Comparison of ENCODE assay signal across 11 cellular contexts in genomic region chr1:64915381-64916274, GRCh38. TPM values are rescaled to one million over a fixed set of nuclear protein-coding genes. Genes with fewer than 3 reads are reported as not detected.
A peak's percentile ranks its signal among the peaks of the same experiment; 100 is the strongest.
DNase-seq lines count a peak whose midpoint lies in the region; ATAC-seq, FAIRE-seq and TF ChIP-seq lines count a peak whose summit lies in the region.
"Had no signal": no experiment of that assay in that cellular context is flagged by ENCODE, and none has a peak within 500 bp of the region (broad histone marks: within the 10 kb centered on the region; RNA-seq: fewer than 3 reads in every experiment).

No MANE protein-coding gene starts in this region.

- no peak overlapping the region for H3K27ac Mint-ChIP-seq in CD8-positive, alpha-beta T cell
- H3K27ac Mint-ChIP-seq in naive thymus-derived CD8-positive, alpha-beta T cell, result peak overlapping the region in 3 of 10 donors; percentile 30 to 76 (median 57)

- BruUV-seq in PC-9 (replicated peaks; lab: Mats Ljungman, UMichigan) (no TSS peak), endothelial cell of umbilical vein (replicated peaks; lab: Mats Ljungman, UMichigan) (no TSS peak)

- no peak for DNase-seq in CD8-positive, alpha-beta T cell
- peak; percentile 49 to 93 for DNase-seq in PC-9
- peak; percentile 77 for DNase-seq in endothelial cell of umbilical vein (ENCODE audit: low read depth, low spot score)
- no peak for DNase-seq in naive thymus-derived CD8-positive, alpha-beta T cell
- DNase-seq in activated CD8-positive, alpha-beta memory T cell treated with anti-CD3 and anti-CD28 coated beads, Interleukin-2, amount 50 U/mL, for 48 hours, result no peak
- no peak for DNase-seq in H7
- no peak for DNase-seq in NCI-H1105 (lab: John Stamatoyannopoulos, UW)
- no peak for DNase-seq in cardiac septum (ENCODE audit: low spot score)
- DNase-seq: activated CD4-positive, alpha-beta T cell treated with anti-CD3 and anti-CD28 coated beads for 4 hours; posterior cingulate gyrus had no signal

- no peaks in the 10 kb centered on the region for H3K9me3 ChIP-seq in CD8-positive, alpha-beta T cell (ENCODE audit: low read length)
- H3K9me3 ChIP-seq in PC-9 (ENCODE audit: insufficient read depth, low read depth), result no peaks in the 10 kb centered on the region
- no peaks in the 10 kb centered on the region for H3K9me3 ChIP-seq in endothelial cell of umbilical vein (replicated peaks; ENCODE audit: control insufficient read depth, insufficient read depth, low read length)
- H3K9me3 ChIP-seq: thoracic aorta had no signal

- peaks cover 16% of the 10 kb centered on the region for H3F3A ChIP-seq in PC-9 (ENCODE audit: insufficient read depth, low read depth)

- dilution Hi-C loops in endothelial cell of umbilical vein (cut with MboI; ENCODE audit: extremely low pct_ligation_motif_present, low sequenced_read_pairs), result no loop called here

- POLR2A ChIA-PET in CD8-positive, alpha-beta T cell (lab: Charles Lee), result interaction anchor here (0.9 to 1.6 kb wide), 3 partner anchors 13 to 38 kb away, joined by 3 to 4 read pairs (median 3); no protein-coding TSS in a partner anchor
- POLR2A ChIA-PET in PC-9 (lab: Charles Lee; ENCODE audit: unreplicated experiment) (interaction anchor here (0.7 to 1.0 kb wide), 2 partner anchors 12 to 158 kb away, joined by 3 to 4 read pairs; no protein-coding TSS in a partner anchor), endothelial cell of umbilical vein (lab: Charles Lee) (no interaction called here)
- POLR2A ChIA-PET in naive thymus-derived CD8-positive, alpha-beta T cell (lab: Charles Lee), result no interaction called here

- intact Hi-C loops in CD8-positive, alpha-beta T cell (cut with DNase I, micrococcal nuclease), result loop anchor here (2.0 to 5.0 kb wide), 2 partner anchors 17 to 1593 kb away; partner anchors contain the start of gene FOXD3 (in 1 of the 2)
- intact Hi-C loops in PC-9 (cut with micrococcal nuclease; ENCODE audit: unreplicated experiment), result loop anchor here (2.0 kb wide), 1 partner anchor 51 kb away; the partner anchor contains the start of gene JAK1
- intact Hi-C loops in endothelial cell of umbilical vein (cut with micrococcal nuclease), result loop anchor here (2.0 kb wide), 1 partner anchor 87 kb away; no protein-coding TSS in a partner anchor
- intact Hi-C loops in cardiac septum (cut with DNase I), result loop anchor here (2.0 kb wide), 1 partner anchor 17 kb away; no protein-coding TSS in a partner anchor

- FAIRE-seq in endothelial cell of umbilical vein (lab: Jason Lieb, UNC), result peak; percentile 78

- H3K4me1 Mint-ChIP-seq in CD8-positive, alpha-beta T cell (ENCODE audit: low read depth), result peaks cover 96% of the 10 kb centered on the region
- peaks cover 45 to 97% (median 93%) of the 10 kb centered on the region in 4 donors for H3K4me1 Mint-ChIP-seq in naive thymus-derived CD8-positive, alpha-beta T cell

- no peaks in the 10 kb centered on the region for H3K36me3 ChIP-seq in CD8-positive, alpha-beta T cell (ENCODE audit: insufficient read depth, low read length)
- H3K36me3 ChIP-seq in PC-9 (ENCODE audit: low read depth) (no peaks in the 10 kb centered on the region), endothelial cell of umbilical vein (ENCODE audit: control insufficient read depth in 2 of 2, extremely low read depth in 1 of 2, insufficient read depth in 2 of 2, low read length in 2 of 2) (no peaks in the 10 kb centered on the region), H7 (replicated peaks; ENCODE audit: control insufficient read depth, insufficient read depth, low read length) (no peaks in the 10 kb centered on the region)
- H3K36me3 ChIP-seq: thoracic aorta had no signal

- no peaks in the 10 kb centered on the region for H4K20me1 ChIP-seq in PC-9 (ENCODE audit: insufficient read depth)
- peaks cover 3% of the 10 kb centered on the region for H4K20me1 ChIP-seq in endothelial cell of umbilical vein (replicated peaks; ENCODE audit: control insufficient read depth, extremely low read depth, insufficient read depth, low read length)

- no peaks in the 10 kb centered on the region for H3K9me1 ChIP-seq in endothelial cell of umbilical vein (replicated peaks; ENCODE audit: control insufficient read depth, extremely low read depth, insufficient read depth, low read length)

- TF ChIP-seq CTCF in CD8-positive, alpha-beta T cell (IDR thresholded peaks at IDR 0.05), result no peak
- no peak for TF ChIP-seq CTCF in PC-9 (conservative IDR thresholded peaks at IDR 0.05)
- no peak for TF ChIP-seq CTCF in endothelial cell of umbilical vein (IDR thresholded peaks at IDR 0.05; ENCODE audit: extremely low read depth in 1 of 2, insufficient read depth in 1 of 2, low read depth in 1 of 2, low read length in 2 of 2)

- no peak overlapping the region for H3K4me3 ChIP-seq in CD8-positive, alpha-beta T cell (ENCODE audit: low read depth, low read length)
- H3K4me3 ChIP-seq in PC-9 (no peak overlapping the region), endothelial cell of umbilical vein (replicated peaks in 1 of 3; ENCODE audit: insufficient read depth in 1 of 3, low read depth in 1 of 3, low read length in 3 of 3) (no peak overlapping the region), H7 (ENCODE audit: insufficient read depth, low read depth, low read length) (no peak overlapping the region)
- H3K4me3 ChIP-seq: thoracic aorta had no signal

- peaks cover 5% of the 10 kb centered on the region for H3K36me3 Mint-ChIP-seq in CD8-positive, alpha-beta T cell
- peaks cover 0 to 3% (median 3%) of the 10 kb centered on the region in 3 donors for H3K36me3 Mint-ChIP-seq in naive thymus-derived CD8-positive, alpha-beta T cell

- peak overlapping the region; percentile 48 for H3K4me2 ChIP-seq in PC-9
- H3K4me2 ChIP-seq in endothelial cell of umbilical vein (ENCODE audit: insufficient read depth, low read length), result peak overlapping the region; percentile 8

- H3K79me2 ChIP-seq in PC-9 (ENCODE audit: low read depth), result peaks cover 74% of the 10 kb centered on the region
- H3K79me2 ChIP-seq in endothelial cell of umbilical vein (ENCODE audit: control insufficient read depth, insufficient read depth, low read length), result peaks cover 86% of the 10 kb centered on the region

- peaks cover 80% of the 10 kb centered on the region for H3K4me1 ChIP-seq in CD8-positive, alpha-beta T cell (ENCODE audit: insufficient read depth, low read length)
- H3K4me1 ChIP-seq in PC-9 (replicated peaks; ENCODE audit: insufficient read depth), result peaks cover 50% of the 10 kb centered on the region
- H3K4me1 ChIP-seq in endothelial cell of umbilical vein (ENCODE audit: control insufficient read depth, extremely low read depth, insufficient read depth, low read length), result peaks cover 37% of the 10 kb centered on the region

- no peaks in the 10 kb centered on the region for H3K27me3 ChIP-seq in CD8-positive, alpha-beta T cell (ENCODE audit: insufficient read depth, low read length)
- H3K27me3 ChIP-seq in PC-9 (ENCODE audit: insufficient read depth, low read depth), result no peaks in the 10 kb centered on the region
- H3K27me3 ChIP-seq in endothelial cell of umbilical vein (ENCODE audit: control insufficient read depth in 2 of 2, insufficient read depth in 2 of 2, low read length in 2 of 2), result no peaks in the 10 kb centered on the region
- no peaks in the 10 kb centered on the region for H3K27me3 ChIP-seq in H7 (ENCODE audit: control insufficient read depth, insufficient read depth, low read length)

- CTCF ChIA-PET in CD8-positive, alpha-beta T cell (lab: Charles Lee), result interaction anchor here (1.1 to 1.5 kb wide), 2 partner anchors 38 to 160 kb away, joined by 3 read pairs; no protein-coding TSS in a partner anchor
- CTCF ChIA-PET in PC-9 (lab: Charles Lee) (interaction anchor here (0.6 to 0.8 kb wide), 2 partner anchors 105 kb away, joined by 3 read pairs; no protein-coding TSS in a partner anchor), endothelial cell of umbilical vein (lab: Charles Lee) (interaction anchor here (1.5 to 2.4 kb wide), 3 partner anchors 11 to 23 kb away, joined by 3 to 6 read pairs (median 4); no protein-coding TSS in a partner anchor)

- H3K27me3 Mint-ChIP-seq in CD8-positive, alpha-beta T cell (ENCODE audit: low read depth), result no peaks in the 10 kb centered on the region
- no peaks in the 10 kb centered on the region for H3K27me3 Mint-ChIP-seq in naive thymus-derived CD8-positive, alpha-beta T cell

- TF ChIP-seq POLR2A in endothelial cell of umbilical vein (IDR thresholded peaks at IDR 0.05; ENCODE audit: low read depth, low read length), result no peak

- no peak overlapping the region for H3K27ac ChIP-seq in CD8-positive, alpha-beta T cell (ENCODE audit: low read depth, low read length)
- H3K27ac ChIP-seq in PC-9 (peak overlapping the region; percentile 49), endothelial cell of umbilical vein (ENCODE audit: insufficient read depth, low read depth, low read length) (peak overlapping the region; percentile 86)
- H3K27ac ChIP-seq: thoracic aorta had no signal

- no peaks in the 10 kb centered on the region for H3K9me2 ChIP-seq in PC-9 (ENCODE audit: insufficient read depth)

- H3K9ac ChIP-seq in endothelial cell of umbilical vein (replicated peaks; ENCODE audit: extremely low read depth, insufficient read depth, low read length), result no peak overlapping the region

- ATAC-seq in CD8-positive, alpha-beta T cell, result no peak
- ATAC-seq in naive thymus-derived CD8-positive, alpha-beta T cell, result no peak

- H2AFZ ChIP-seq in PC-9 (no peak overlapping the region), endothelial cell of umbilical vein (ENCODE audit: low read depth, low read length) (no peak overlapping the region)

- no peaks in the 10 kb centered on the region for H3K9me3 Mint-ChIP-seq in CD8-positive, alpha-beta T cell
- H3K9me3 Mint-ChIP-seq in naive thymus-derived CD8-positive, alpha-beta T cell, result no peaks in the 10 kb centered on the region

- peak overlapping the region; percentile 19 for H3K4me3 Mint-ChIP-seq in CD8-positive, alpha-beta T cell
- peak overlapping the region in 8 of 10 donors; percentile 1 to 52 (median 21) for H3K4me3 Mint-ChIP-seq in naive thymus-derived CD8-positive, alpha-beta T cell

TF ChIP-seq in endothelial cell of umbilical vein, 7 proteins besides CTCF, POLR2A, EP300 and RAD21 (continues in another document):
- TF ChIP-seq JUN (IDR thresholded peaks at IDR 0.05; ENCODE audit: borderline replicate concordance, insufficient read depth, insufficient read length, low read depth), result no peak

RNA-seq across cellular contexts. Expression of gene JAK1, which starts 50.7 kb away (rescaled TPM):
- 100 to 1,000 TPM; 280 to 298 TPM for total RNA-seq in CD8-positive, alpha-beta T cell
- total RNA-seq in PC-9 (2021) (88.5 and 97.9 TPM in 2 replicates), endothelial cell of umbilical vein (152 and 177 TPM in 2 replicates), cardiac septum (76.4 TPM)
- polyA plus RNA-seq in endothelial cell of umbilical vein, result 60.1 and 68.8 TPM in 2 replicates
- polyA plus RNA-seq in endothelial cell of umbilical vein (2011; cell fraction: cytosol; rRNA removed), result 75.4 and 89.5 TPM in 2 replicates
- polyA plus RNA-seq in endothelial cell of umbilical vein (2011; cell fraction: nucleus; rRNA removed), result 149 and 163 TPM in 2 replicates
- 128 and 187 TPM in 2 replicates for polyA plus RNA-seq in endothelial cell of umbilical vein (2012)
- polyA minus RNA-seq in endothelial cell of umbilical vein, result 180 and 216 TPM in 2 replicates
- polyA minus RNA-seq in endothelial cell of umbilical vein (2011; cell fraction: cytosol; rRNA and poly(A)+ RNA removed), result 36.5 TPM
- 174 and 238 TPM in 2 replicates for polyA minus RNA-seq in endothelial cell of umbilical vein (2011; cell fraction: nucleus; rRNA and poly(A)+ RNA removed)
- total RNA-seq in naive thymus-derived CD8-positive, alpha-beta T cell, result 100 to 1,000 TPM; 346 to 361 TPM
- 100 to 1,000 TPM; 162 to 244 (median 174) TPM for polyA plus RNA-seq in naive thymus-derived CD8-positive, alpha-beta T cell
- 36.7 and 51.0 TPM in 2 replicates for total RNA-seq in H7 (2014; rRNA removed; shearing (Covaris generic))

Comparison
In these comparisons a context has a peak if more than half of its experiments do, and no peak if none do; other contexts are left out.
1. DNase-seq: peak in PC-9 (2 of 2) and endothelial cell of umbilical vein (single experiment); none in CD8-positive, alpha-beta T cell (0 of 7), naive thymus-derived CD8-positive, alpha-beta T cell (0 of 10), activated CD8-positive, alpha-beta memory T cell treated with anti-CD3 and anti-CD28 coated beads, Interleukin-2, amount 50 U/mL, for 48 hours (single experiment), H7 (single experiment), NCI-H1105 (single experiment) and cardiac septum (single experiment).
2. POLR2A ChIA-PET loops: an anchor here in CD8-positive, alpha-beta T cell (0.9 to 1.6 kb wide) and PC-9 (0.7 to 1.0 kb wide); none called in endothelial cell of umbilical vein and naive thymus-derived CD8-positive, alpha-beta T cell.